ENCODE assay signal across 19 cellular contexts in the genomic region with DNA sequence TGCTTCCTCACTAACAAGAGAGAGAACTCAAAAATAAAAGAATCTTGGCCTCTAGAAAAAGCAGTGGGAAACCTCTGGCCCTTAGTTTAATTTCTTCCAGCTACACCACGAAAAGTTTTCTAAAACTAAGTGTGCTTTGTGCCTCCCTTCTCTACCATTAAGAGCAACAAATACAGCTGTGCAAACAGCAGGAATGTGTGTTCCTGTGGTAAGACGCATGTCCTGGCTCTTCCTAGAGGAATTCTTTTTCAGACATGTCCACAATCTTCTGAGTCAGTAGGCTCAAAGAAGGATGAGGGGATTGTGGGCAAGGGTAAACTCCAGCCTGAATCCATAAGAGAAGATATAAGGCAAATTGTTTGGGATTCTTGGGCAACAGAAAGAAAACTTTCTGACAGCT.
DNase-seq lines count a peak whose midpoint lies in the region; TF ChIP-seq lines count a peak whose summit lies in the region.
"Had no signal": no experiment of that assay in that cellular context is flagged by ENCODE, and none has a peak within 500 bp of the region (broad histone marks: within the 10 kb centered on the region; RNA-seq: fewer than 3 reads in every experiment).

No MANE protein-coding gene starts in this region.

- peak overlapping the region in 2 of 3 experiments; percentile 15 to 85 for H3K27ac Mint-ChIP-seq in nephron
- H3K27ac Mint-ChIP-seq in activated CD4-positive, alpha-beta T cell treated with anti-CD3 and anti-CD28 coated beads, Interleukin-2, amount 10 ng/mL, durations not matched to agents 7 days and 5 days: no peak overlapping the region
- H3K27ac Mint-ChIP-seq: activated naive CD8-positive, alpha-beta T cell treated with anti-CD3 and anti-CD28 coated beads, Interleukin-2, amount 50 U/mL, for 24 hours; activated T-helper 17 cell treated with anti-CD3 and anti-CD28 coated beads, Interleukin-2, amount 50 U/mL, for 72 hours; CD8-positive, alpha-beta T cell; dendritic cell treated with granulocyte-macrophage colony-stimulating factor and Interleukin-4, amounts not matched to agents 40 ng/mL and 50 ng/mL, for 4 days; stimulated activated memory B cell treated with anti-CD40 and anti-IgM and Interleukin-4, amounts not matched to agents 10 μg/mL and 1 μg/mL and 100 μg/mL, for 72 hours had no signal

- no peaks in the 10 kb centered on the region for H3K36me3 Mint-ChIP-seq in nephron (ENCODE audit: low read depth)
- no peaks in the 10 kb centered on the region for H3K36me3 Mint-ChIP-seq in activated CD4-positive, alpha-beta T cell treated with anti-CD3 and anti-CD28 coated beads, Interleukin-2, amount 10 ng/mL, durations not matched to agents 7 days and 5 days (ENCODE audit: low read depth)
- H3K36me3 Mint-ChIP-seq: CD8-positive, alpha-beta T cell; stimulated activated memory B cell treated with anti-CD40 and anti-IgM and Interleukin-4, amounts not matched to agents 10 μg/mL and 1 μg/mL and 100 μg/mL, for 72 hours had no signal

- TF ChIP-seq EP300 in sigmoid colon (IDR thresholded peaks at IDR 0.05): no peak

- H3K36me3 ChIP-seq in sigmoid colon: no peaks in the 10 kb centered on the region
- H3K36me3 ChIP-seq: cardiac muscle cell, left lung, right atrium auricular region, thoracic aorta had no signal

- H3K9me3 Mint-ChIP-seq in nephron: no peaks in the 10 kb centered on the region
- H3K9me3 Mint-ChIP-seq in activated CD4-positive, alpha-beta T cell treated with anti-CD3 and anti-CD28 coated beads, Interleukin-2, amount 10 ng/mL, durations not matched to agents 7 days and 5 days: no peaks in the 10 kb centered on the region
- H3K9me3 Mint-ChIP-seq: activated naive CD8-positive, alpha-beta T cell treated with anti-CD3 and anti-CD28 coated beads, Interleukin-2, amount 50 U/mL, for 24 hours; activated T-helper 17 cell treated with anti-CD3 and anti-CD28 coated beads, Interleukin-2, amount 50 U/mL, for 72 hours; CD8-positive, alpha-beta T cell; dendritic cell treated with granulocyte-macrophage colony-stimulating factor and Interleukin-4, amounts not matched to agents 40 ng/mL and 50 ng/mL, for 4 days; stimulated activated memory B cell treated with anti-CD40 and anti-IgM and Interleukin-4, amounts not matched to agents 10 μg/mL and 1 μg/mL and 100 μg/mL, for 72 hours had no signal

- no peaks in the 10 kb centered on the region for H3K27me3 Mint-ChIP-seq in nephron (ENCODE audit: low read depth)
- H3K27me3 Mint-ChIP-seq in activated CD4-positive, alpha-beta T cell treated with anti-CD3 and anti-CD28 coated beads, Interleukin-2, amount 10 ng/mL, durations not matched to agents 7 days and 5 days: peaks cover 12% of the 10 kb centered on the region
- H3K27me3 Mint-ChIP-seq: dendritic cell treated with granulocyte-macrophage colony-stimulating factor and Interleukin-4, amounts not matched to agents 40 ng/mL and 50 ng/mL, for 4 days; stimulated activated memory B cell treated with anti-CD40 and anti-IgM and Interleukin-4, amounts not matched to agents 10 μg/mL and 1 μg/mL and 100 μg/mL, for 72 hours had no signal

- H3K4me1 Mint-ChIP-seq in nephron: peaks cover 25% of the 10 kb centered on the region
- H3K4me1 Mint-ChIP-seq in activated CD4-positive, alpha-beta T cell treated with anti-CD3 and anti-CD28 coated beads, Interleukin-2, amount 10 ng/mL, durations not matched to agents 7 days and 5 days: no peaks in the 10 kb centered on the region
- H3K4me1 Mint-ChIP-seq: activated T-helper 17 cell treated with anti-CD3 and anti-CD28 coated beads, Interleukin-2, amount 50 U/mL, for 72 hours; stimulated activated memory B cell treated with anti-CD40 and anti-IgM and Interleukin-4, amounts not matched to agents 10 μg/mL and 1 μg/mL and 100 μg/mL, for 72 hours had no signal

- intact Hi-C loops in sigmoid colon (cut with DNase I): no loop called here

- TF ChIP-seq CTCF in LNCaP clone FGC (IDR thresholded peaks at IDR 0.05; ENCODE audit: control insufficient read depth, extremely low read depth, insufficient read depth) (no peak), nephron (IDR thresholded peaks at IDR 0.05; ENCODE audit: unreplicated experiment in 3 of 3) (no peak), sigmoid colon (IDR thresholded peaks at IDR 0.05) (no peak)

- H3K4me3 Mint-ChIP-seq in nephron: no peak overlapping the region
- H3K4me3 Mint-ChIP-seq in activated CD4-positive, alpha-beta T cell treated with anti-CD3 and anti-CD28 coated beads, Interleukin-2, amount 10 ng/mL, durations not matched to agents 7 days and 5 days: no peak overlapping the region
- H3K4me3 Mint-ChIP-seq: activated naive CD8-positive, alpha-beta T cell treated with anti-CD3 and anti-CD28 coated beads, Interleukin-2, amount 50 U/mL, for 24 hours; activated T-helper 17 cell treated with anti-CD3 and anti-CD28 coated beads, Interleukin-2, amount 50 U/mL, for 72 hours; CD8-positive, alpha-beta T cell; dendritic cell treated with granulocyte-macrophage colony-stimulating factor and Interleukin-4, amounts not matched to agents 40 ng/mL and 50 ng/mL, for 4 days; stimulated activated memory B cell treated with anti-CD40 and anti-IgM and Interleukin-4, amounts not matched to agents 10 μg/mL and 1 μg/mL and 100 μg/mL, for 72 hours had no signal

- TF ChIP-seq POLR2A in sigmoid colon (IDR thresholded peaks at IDR 0.05): no peak

- no peaks in the 10 kb centered on the region for H3K27me3 ChIP-seq in sigmoid colon
- H3K27me3 ChIP-seq: cardiac muscle cell, left lung, right atrium auricular region had no signal

- H3K27ac ChIP-seq in epithelial cell of prostate (peak overlapping the region; percentile 48), sigmoid colon (no peak overlapping the region)
- H3K27ac ChIP-seq: cardiac muscle cell, left lung, right atrium auricular region, thoracic aorta had no signal

- POLR2A ChIA-PET in activated CD4-positive, alpha-beta T cell treated with anti-CD3 and anti-CD28 coated beads, Interleukin-2, amount 10 ng/mL, durations not matched to agents 7 days and 5 days (lab: Charles Lee): no interaction called here

- DNase-seq in DMS53 treated with DMSO at 0.1 percent for 48 hours (lab: John Stamatoyannopoulos, UW; ENCODE audit: unreplicated experiment): peak; percentile 50
- peak; percentile 43 for DNase-seq in LNCaP clone FGC (ENCODE audit: low read depth)
- no peak for DNase-seq in epithelial cell of prostate (ENCODE audit: low read depth, low spot score)
- no peak for DNase-seq in activated CD4-positive, alpha-beta T cell treated with anti-CD3 and anti-CD28 coated beads, Interleukin-2, amount 10 ng/mL, durations not matched to agents 7 days and 5 days
- DNase-seq in DMS79 (lab: John Stamatoyannopoulos, UW): no peak
- DNase-seq in DMS 273 treated with DMSO at 0.1 percent for 48 hours (lab: John Stamatoyannopoulos, UW): no peak
- DNase-seq in sigmoid colon: no peak
- DNase-seq: activated naive CD8-positive, alpha-beta T cell treated with anti-CD3 and anti-CD28 coated beads, Interleukin-2, amount 50 U/mL, for 24 hours; CD8-positive, alpha-beta T cell; left lung; mucosa of descending colon; NCI-H2171 treated with DMSO at 0.1 percent for 48 hours had no signal

- CTCF ChIA-PET in activated CD4-positive, alpha-beta T cell treated with anti-CD3 and anti-CD28 coated beads, Interleukin-2, amount 10 ng/mL, durations not matched to agents 7 days and 5 days (lab: Charles Lee): no interaction called here

- H3K9me3 ChIP-seq in sigmoid colon: no peaks in the 10 kb centered on the region
- H3K9me3 ChIP-seq: left lung, mucosa of descending colon, right atrium auricular region, thoracic aorta had no signal

- H3K4me1 ChIP-seq in sigmoid colon: no peaks in the 10 kb centered on the region
- H3K4me1 ChIP-seq: right atrium auricular region had no signal

- WGBS in sigmoid colon, 2 donors: 10 to 49% methylated on average over 2 of the region's 2 CpGs

- H3K4me3 ChIP-seq in LNCaP clone FGC (ENCODE audit: low read depth, low read length) (no peak overlapping the region), sigmoid colon (no peak overlapping the region)
- H3K4me3 ChIP-seq: cardiac muscle cell, left lung, mucosa of descending colon, right atrium auricular region, thoracic aorta had no signal

Comparison
In these comparisons a context has a peak if more than half of its experiments do, and no peak if none do; other contexts are left out.
1. DNase-seq: peak in DMS53 treated with DMSO at 0.1 percent for 48 hours (single experiment) and LNCaP clone FGC (single experiment); none in epithelial cell of prostate (single experiment), activated CD4-positive, alpha-beta T cell treated with anti-CD3 and anti-CD28 coated beads, Interleukin-2, amount 10 ng/mL, durations not matched to agents 7 days and 5 days (single experiment), DMS79 (single experiment), DMS 273 treated with DMSO at 0.1 percent for 48 hours (single experiment) and sigmoid colon (single experiment).